Comparison of ENCODE assay signal across 10 cellular contexts in genomic region chr3:27345959-27346865, GRCh38.
"Had no signal": no experiment of that assay in that cellular context is flagged by ENCODE, and none has a peak within 500 bp of the region (broad histone marks: within the 10 kb centered on the region; RNA-seq: fewer than 3 reads in every experiment).

No MANE protein-coding gene starts in this region.

- H3K4me3 ChIP-seq: body of pancreas, skin epidermis, uterus had no signal

- DNase-seq: activated CD4-positive, alpha-beta T cell treated with anti-CD3 and anti-CD28 coated beads, Interleukin-2, amount 50 U/mL, for 4 hours; activated CD4-positive, CD25-positive, alpha-beta regulatory T cell treated with anti-CD3 and anti-CD28 coated beads, Interleukin-2, amount 50 U/mL, for 72 hours; activated effector memory CD4-positive, alpha-beta T cell treated with Interleukin-2 at 50 U/mL for 16 hours; activated T-cell treated with anti-CD3 and anti-CD28 coated beads, Interleukin-2, amount 50 U/mL, for 1 hour; amniotic stem cell; body of pancreas; uterus had no signal

- H3K36me3 ChIP-seq: uterus had no signal

- H3K4me1 ChIP-seq: body of pancreas, uterus had no signal

- H3K27ac ChIP-seq: body of pancreas, epithelial cell of prostate, skin epidermis, uterus had no signal

- H3K36me3 Mint-ChIP-seq: activated naive CD4-positive, alpha-beta T cell treated with anti-CD3 and anti-CD28 coated beads, Interleukin-2, amount 50 U/mL, for 72 hours had no signal

- H3K9me3 Mint-ChIP-seq: activated naive CD4-positive, alpha-beta T cell treated with anti-CD3 and anti-CD28 coated beads, Interleukin-2, amount 50 U/mL, for 72 hours had no signal

- H3K27ac Mint-ChIP-seq: activated naive CD4-positive, alpha-beta T cell treated with anti-CD3 and anti-CD28 coated beads, Interleukin-2, amount 50 U/mL, for 72 hours had no signal

- H3K9me3 ChIP-seq: body of pancreas, uterus had no signal

- H3K27me3 ChIP-seq: body of pancreas, uterus had no signal
